Comparison of ENCODE assay signal across 9 cellular contexts in the genomic region with DNA sequence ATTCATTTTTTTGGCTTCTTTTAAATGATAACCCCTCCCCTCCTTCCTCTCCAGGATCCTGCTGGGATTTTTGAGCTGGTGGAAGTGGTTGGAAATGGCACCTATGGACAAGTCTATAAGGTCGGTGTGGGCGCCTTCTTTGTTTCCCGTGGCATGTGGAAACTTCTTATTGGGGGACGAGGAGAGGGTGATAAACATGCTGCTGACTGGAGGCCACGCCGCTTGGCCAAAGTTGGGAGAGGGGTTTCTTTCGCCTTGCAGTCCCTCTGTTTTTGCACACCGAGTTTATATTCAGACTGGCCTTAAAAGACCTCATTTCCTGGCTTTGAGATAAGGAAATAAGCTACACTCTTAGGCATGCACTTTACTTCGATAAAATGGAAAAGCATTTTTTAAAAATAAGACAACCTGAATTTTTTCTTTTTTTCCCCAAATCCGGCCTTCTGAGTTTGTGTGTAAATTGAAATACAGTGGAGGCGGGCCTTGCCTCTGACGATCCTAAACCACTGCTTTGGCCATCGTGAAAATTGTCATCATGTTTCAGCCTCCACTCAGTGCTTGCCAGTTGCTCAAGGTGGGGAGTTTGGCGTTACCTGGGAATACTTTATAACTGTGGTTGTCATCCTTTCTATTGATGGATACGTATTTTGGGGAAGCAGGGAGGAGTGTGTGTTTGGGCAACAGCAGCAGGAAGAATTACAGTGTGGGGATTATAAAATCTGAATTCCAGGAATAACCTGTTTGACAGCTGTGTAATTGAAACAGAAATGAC. TPM values are rescaled to one million over a fixed set of nuclear protein-coding genes. Genes with fewer than 3 reads are reported as not detected.
A peak's percentile ranks its signal among the peaks of the same experiment; 100 is the strongest.
DNase-seq lines count a peak whose midpoint lies in the region; ATAC-seq, FAIRE-seq and TF ChIP-seq lines count a peak whose summit lies in the region.
"Had no signal": no experiment of that assay in that cellular context is flagged by ENCODE, and none has a peak within 500 bp of the region (broad histone marks: within the 10 kb centered on the region; RNA-seq: fewer than 3 reads in every experiment).

No MANE protein-coding gene starts in this region.

- DNase-seq in A549 (ENCODE audit: low read depth in 1 of 2, low spot score in 1 of 2) (peak; percentile 24 to 29), G401 (ENCODE audit: low spot score) (peak; percentile 53), Panc1 (ENCODE audit: low read depth, low spot score) (no peak), prostate gland (ENCODE audit: low spot score) (peak; percentile 12)
- DNase-seq in stimulated activated naive B cell treated with anti-CD40 and anti-IgM and Interleukin-4, amounts not matched to agents 10 μg/mL and 1 μg/mL and 100 μg/mL, for 72 hours, result no peak

- POLR2A ChIA-PET in A549 (lab: Yijun Ruan, JAX) (interaction anchor here (1.0 kb wide), 1 partner anchor 130 kb away, joined by 3 read pairs; no protein-coding TSS in a partner anchor), Panc1 (lab: Charles Lee) (no interaction called here)

- no peak for TF ChIP-seq EP300 in A549 (IDR thresholded peaks at IDR 0.05)

- WGBS in A549 (ENCODE audit: missing lambda C conversion rate), result 2% methylated on average over 15 of the region's 15 CpGs
- WGBS in esophagus, 2 donors, result 2 to 5% methylated on average over 15 of the region's 15 CpGs
- WGBS in prostate gland, result 2% methylated on average over 15 of the region's 15 CpGs

- intact Hi-C loops in Panc1 (cut with micrococcal nuclease; ENCODE audit: unreplicated experiment), result loop anchor here (10.0 kb wide), 1 partner anchor 126 kb away; no protein-coding TSS in a partner anchor
- intact Hi-C loops in prostate gland (cut with DNase I), result loop anchor here (2.0 to 10.0 kb wide), 4 partner anchors 41 to 184 kb away; no protein-coding TSS in a partner anchor

- H3K27ac ChIP-seq in A549 (peak overlapping the region; percentile 91 to 93), Panc1 (ENCODE audit: low read length) (peak overlapping the region; percentile 89), esophagus (ENCODE audit: low read depth in 2 of 2, low read length in 1 of 2) (peak overlapping the region; percentile 91), prostate gland (peak overlapping the region; percentile 48 to 50)

- H3K4me3 ChIP-seq in A549 (peak overlapping the region; percentile 96), Panc1 (ENCODE audit: low read depth in 2 of 2, low read length in 2 of 2) (peak overlapping the region; percentile 81 to 97), esophagus (ENCODE audit: low read depth in 1 of 2, low read length in 2 of 2) (peak overlapping the region; percentile 67 to 90), prostate gland (peak overlapping the region; percentile 56 to 57)

- H3K27me3 ChIP-seq in Panc1 (ENCODE audit: control insufficient read depth, insufficient read depth, low read length), result no peaks in the 10 kb centered on the region
- H3K27me3 ChIP-seq in esophagus (ENCODE audit: control insufficient read depth in 1 of 2, insufficient read depth in 2 of 2, low read length in 2 of 2), result no peaks in the 10 kb centered on the region
- no peaks in the 10 kb centered on the region for H3K27me3 ChIP-seq in prostate gland (replicated peaks; ENCODE audit: insufficient read depth)

- peak overlapping the region; percentile 92 for H3K4me2 ChIP-seq in A549

- FAIRE-seq in A549 (lab: Jason Lieb, UNC), result no peak

- CTCF ChIA-PET in A549 (lab: Yijun Ruan, JAX), result interaction anchor here (0.5 to 0.9 kb wide), 4 partner anchors 33 to 138 kb away, joined by 3 to 6 read pairs (median 4); no protein-coding TSS in a partner anchor
- CTCF ChIA-PET in Panc1 (lab: Charles Lee), result no interaction called here

- no peak for TF ChIP-seq CTCF in A549 (IDR thresholded peaks at IDR 0.05)
- no peak for TF ChIP-seq CTCF in Panc1 (IDR thresholded peaks at IDR 0.05)
- peak in 1 of 4 experiments; percentile 1 for TF ChIP-seq CTCF in prostate gland (IDR thresholded peaks at IDR 0.05)

- BruUV-seq in Panc1 (replicated peaks; lab: Mats Ljungman, UMichigan), result no TSS peak

- in situ Hi-C loops in G401 (cut with HindIII; ENCODE audit: low sequenced_read_pairs), result no loop called here
- in situ Hi-C loops in Panc1 (cut with HindIII; ENCODE audit: low pct_unique_long_range_greater_than_20kb, low sequenced_read_pairs), result no loop called here

- peaks cover 20 to 35% of the 10 kb centered on the region in 2 donors for H3K4me1 Mint-ChIP-seq in stimulated activated naive B cell treated with anti-CD40 and anti-IgM and Interleukin-4, amounts not matched to agents 10 μg/mL and 1 μg/mL and 100 μg/mL, for 72 hours

- H3K27ac Mint-ChIP-seq in stimulated activated naive B cell treated with anti-CD40 and anti-IgM and Interleukin-4, amounts not matched to agents 10 μg/mL and 1 μg/mL and 100 μg/mL, for 72 hours, result no peak overlapping the region
- H3K27ac Mint-ChIP-seq: memory B cell had no signal

- H3K36me3 ChIP-seq in Panc1 (ENCODE audit: control insufficient read depth, insufficient read depth, low read length), result no peaks in the 10 kb centered on the region; the same call in 1 of the 2 replicates
- no peaks in the 10 kb centered on the region for H3K36me3 ChIP-seq in esophagus (ENCODE audit: control insufficient read depth in 2 of 2, insufficient read depth in 2 of 2, low read length in 1 of 2)
- H3K36me3 ChIP-seq in prostate gland, result no peaks in the 10 kb centered on the region

- no peaks in the 10 kb centered on the region for H3K27me3 Mint-ChIP-seq in stimulated activated naive B cell treated with anti-CD40 and anti-IgM and Interleukin-4, amounts not matched to agents 10 μg/mL and 1 μg/mL and 100 μg/mL, for 72 hours
- H3K27me3 Mint-ChIP-seq: memory B cell had no signal

- H3K4me3 Mint-ChIP-seq in stimulated activated naive B cell treated with anti-CD40 and anti-IgM and Interleukin-4, amounts not matched to agents 10 μg/mL and 1 μg/mL and 100 μg/mL, for 72 hours, result no peak overlapping the region

- TF ChIP-seq RAD21 in A549 (conservative IDR thresholded peaks at IDR 0.05 in 1 of 2, IDR thresholded peaks at IDR 0.05 in 1 of 2), result no peak

- H3K9me3 ChIP-seq in A549 (no peaks in the 10 kb centered on the region), Panc1 (ENCODE audit: control insufficient read depth, insufficient read depth, low read depth, low read length) (no peaks in the 10 kb centered on the region), esophagus (ENCODE audit: control insufficient read depth in 2 of 2, insufficient read depth in 1 of 2, low read depth in 1 of 2, low read length in 1 of 2) (no peaks in the 10 kb centered on the region), prostate gland (no peaks in the 10 kb centered on the region)

- H3K9me3 Mint-ChIP-seq in stimulated activated naive B cell treated with anti-CD40 and anti-IgM and Interleukin-4, amounts not matched to agents 10 μg/mL and 1 μg/mL and 100 μg/mL, for 72 hours, result peaks cover 4 to 5% of the 10 kb centered on the region in 2 donors

- peaks cover 19 to 26% of the 10 kb centered on the region in 2 donors for H3K36me3 Mint-ChIP-seq in stimulated activated naive B cell treated with anti-CD40 and anti-IgM and Interleukin-4, amounts not matched to agents 10 μg/mL and 1 μg/mL and 100 μg/mL, for 72 hours

- peaks cover 14% of the 10 kb centered on the region for H3K4me1 ChIP-seq in A549
- H3K4me1 ChIP-seq in Panc1 (ENCODE audit: control insufficient read depth, insufficient read depth, low read length), result peaks cover 3% of the 10 kb centered on the region
- no peaks in the 10 kb centered on the region for H3K4me1 ChIP-seq in esophagus (ENCODE audit: control insufficient read depth in 2 of 2, insufficient read depth in 2 of 2, low read length in 1 of 2)
- no peaks in the 10 kb centered on the region for H3K4me1 ChIP-seq in prostate gland (replicated peaks)

- TF ChIP-seq POLR2A in A549 (IDR thresholded peaks at IDR 0.05; ENCODE audit: low read length) (no peak), prostate gland (IDR thresholded peaks at IDR 0.05) (no peak)

- peak in 1 of 2 experiments; percentile 21; a peak in 1 of 6 replicates for ATAC-seq in A549
- ATAC-seq in Panc1, result no peak; the same call in 1 of the 2 replicates
- ATAC-seq in GM21367 (IDR thresholded peaks at IDR 0.05; ENCODE audit: unreplicated experiment), result no peak
- ATAC-seq in HG03196 (IDR thresholded peaks at IDR 0.05; ENCODE audit: unreplicated experiment), result no peak
- no peak for ATAC-seq in stimulated activated naive B cell treated with anti-CD40 and anti-IgM and Interleukin-4, amounts not matched to agents 10 μg/mL and 1 μg/mL and 100 μg/mL, for 72 hours (replicated peaks)

TF ChIP-seq in A549, 52 proteins besides CTCF, POLR2A, EP300 and RAD21:
- TF ChIP-seq, protein P1, sequence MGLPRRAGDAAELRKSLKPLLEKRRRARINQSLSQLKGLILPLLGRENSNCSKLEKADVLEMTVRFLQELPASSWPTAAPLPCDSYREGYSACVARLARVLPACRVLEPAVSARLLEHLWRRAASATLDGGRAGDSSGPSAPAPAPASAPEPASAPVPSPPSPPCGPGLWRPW (IDR thresholded peaks at IDR 0.05), result no peak
- TF ChIP-seq PHF8 (IDR thresholded peaks at IDR 0.05; ENCODE audit: borderline replicate concordance, low read depth) (0 out of 2 replicates have a peak, but pooled peaks have one; percentile 17), MAZ (IDR thresholded peaks at IDR 0.05; ENCODE audit: borderline replicate concordance, low read depth, low read length) (no peak)
- TF ChIP-seq, protein P2, sequence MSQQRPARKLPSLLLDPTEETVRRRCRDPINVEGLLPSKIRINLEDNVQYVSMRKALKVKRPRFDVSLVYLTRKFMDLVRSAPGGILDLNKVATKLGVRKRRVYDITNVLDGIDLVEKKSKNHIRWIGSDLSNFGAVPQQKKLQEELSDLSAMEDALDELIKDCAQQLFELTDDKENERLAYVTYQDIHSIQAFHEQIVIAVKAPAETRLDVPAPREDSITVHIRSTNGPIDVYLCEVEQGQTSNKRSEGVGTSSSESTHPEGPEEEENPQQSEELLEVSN (IDR thresholded peaks at IDR 0.05; ENCODE audit: borderline replicate concordance, low read depth), result no peak

RNA-seq across cellular contexts. Expression of gene MAP4K4, which starts 1.1 kb away (rescaled TPM):
- polyA plus RNA-seq in A549 (2011; rRNA removed), result 82.2 and 91.4 TPM in 2 replicates
- polyA plus RNA-seq in A549 (2012; cell fraction: cytosol; rRNA removed), result 34.1 and 37.0 TPM in 2 replicates
- 34.7 and 47.6 TPM in 2 replicates for polyA plus RNA-seq in A549 (2012; cell fraction: nucleus; rRNA removed)
- 60.8 to 69.6 TPM (median 61.9 TPM) in 3 replicates for polyA plus RNA-seq in A549 (2017; fragmentation: RNase III; extraction: RNeasy Plus Mini Kit Qiagen cat#74134 plus additional on column Dnase treatment)
- polyA minus RNA-seq in A549 (2011; rRNA and poly(A)+ RNA removed), result 122 and 124 TPM in 2 replicates
- total RNA-seq in G401 (2014; rRNA removed; shearing (Covaris generic)), result 47.3 and 70.8 TPM in 2 replicates
- total RNA-seq in Panc1 (2021; ENCODE audit: unreplicated experiment), result 68.5 TPM
- polyA plus RNA-seq in Panc1 (2012; ENCODE audit: insufficient read length), result 45.9 TPM
- polyA plus RNA-seq in esophagus, result 10 to 100 TPM; 19.6 to 24.1 TPM
- 100 to 1,000 TPM in 1 of 2 donors, 10 to 100 TPM in 1; 23.6 to 107 TPM for total RNA-seq in prostate gland

Comparison
In these comparisons a context has a peak if more than half of its experiments do, and no peak if none do; other contexts are left out.
1. DNase-seq: peak in A549 (2 of 2), G401 (single experiment) and prostate gland (single experiment); none in Panc1 (single experiment) and stimulated activated naive B cell treated with anti-CD40 and anti-IgM and Interleukin-4, amounts not matched to agents 10 μg/mL and 1 μg/mL and 100 μg/mL, for 72 hours (single experiment).
2. Peak in every context shown above with its lines, with median percentiles within 50 percentile points of each other: H3K27ac ChIP-seq and H3K4me3 ChIP-seq.